In genomic region chr1:179124866-179125265, GRCh38 we compare ENCODE assay signal across 19 cellular contexts. TPM values are rescaled to one million over a fixed set of nuclear protein-coding genes. Genes with fewer than 3 reads are reported as not detected.
DNase-seq lines count a peak whose midpoint lies in the region; ATAC-seq, FAIRE-seq and TF ChIP-seq lines count a peak whose summit lies in the region.
"Had no signal": no experiment of that assay in that cellular context is flagged by ENCODE, and none has a peak within 500 bp of the region (broad histone marks: within the 10 kb centered on the region; RNA-seq: fewer than 3 reads in every experiment).

No MANE protein-coding gene starts in this region.

- H3K36me3 Mint-ChIP-seq in activated naive CD8-positive, alpha-beta T cell treated with anti-CD3 and anti-CD28 coated beads, Interleukin-2, amount 50 U/mL, for 24 hours (ENCODE audit: low read depth): peaks cover 9% of the 10 kb centered on the region
- H3K36me3 Mint-ChIP-seq in activated T-helper 2 cell treated with anti-CD3 and anti-CD28 coated beads, Interferon-gamma antibody, Interleukin-2, Interleukin-4, amounts not matched to agents 10 μg/mL and 5 μg/mL and 100 μg/mL, durations not matched to agents 14 hours and 24 hours and 36 hours (ENCODE audit: low read depth): no peaks in the 10 kb centered on the region

- no peak overlapping the region for H2BK120ac ChIP-seq in IMR-90 (ENCODE audit: low read depth, low read length)

- H4K8ac ChIP-seq in IMR-90 (ENCODE audit: low read depth in 2 of 2, low read length in 2 of 2): no peak overlapping the region

- peaks cover 17% of the 10 kb centered on the region for H3K36me3 ChIP-seq in IMR-90 (ENCODE audit: control insufficient read depth, insufficient read depth, low read length)
- H3K36me3 ChIP-seq: neutrophil had no signal

- H3K4me1 Mint-ChIP-seq in activated naive CD8-positive, alpha-beta T cell treated with anti-CD3 and anti-CD28 coated beads, Interleukin-2, amount 50 U/mL, for 24 hours: peaks cover 30% of the 10 kb centered on the region
- peaks cover 21% of the 10 kb centered on the region for H3K4me1 Mint-ChIP-seq in activated T-helper 2 cell treated with anti-CD3 and anti-CD28 coated beads, Interferon-gamma antibody, Interleukin-2, Interleukin-4, amounts not matched to agents 10 μg/mL and 5 μg/mL and 100 μg/mL, durations not matched to agents 14 hours and 24 hours and 36 hours (ENCODE audit: low read depth)

- no peak for FAIRE-seq in A549 (lab: Jason Lieb, UNC)

- ATAC-seq in A549: peak in 1 of 2 experiments; percentile 7; a peak in 1 of 6 replicates
- peak; percentile 40 for ATAC-seq in IMR-90 (ENCODE audit: low read depth)
- peak; percentile 79 for ATAC-seq in foreskin keratinocyte
- no peak for ATAC-seq in activated naive CD8-positive, alpha-beta T cell treated with anti-CD3 and anti-CD28 coated beads, Interleukin-2, amount 50 U/mL, for 24 hours
- ATAC-seq: gastroesophageal sphincter, left lobe of liver had no signal

- H3K23ac ChIP-seq in IMR-90 (ENCODE audit: low read depth, low read length): no peak overlapping the region

- H3K9me3 Mint-ChIP-seq in activated naive CD8-positive, alpha-beta T cell treated with anti-CD3 and anti-CD28 coated beads, Interleukin-2, amount 50 U/mL, for 24 hours: no peaks in the 10 kb centered on the region
- no peaks in the 10 kb centered on the region for H3K9me3 Mint-ChIP-seq in activated T-helper 2 cell treated with anti-CD3 and anti-CD28 coated beads, Interferon-gamma antibody, Interleukin-2, Interleukin-4, amounts not matched to agents 10 μg/mL and 5 μg/mL and 100 μg/mL, durations not matched to agents 14 hours and 24 hours and 36 hours

- WGBS in A549 (ENCODE audit: missing lambda C conversion rate): 58% methylated on average over 1 of the region's 1 CpG
- WGBS in IMR-90 (ENCODE audit: extremely low coverage in 2 of 2, insufficient read length in 1 of 2), 2 experiments: no CpG with 5 or more reads among the region's 1 CpG

- no peak overlapping the region for H3K56ac ChIP-seq in IMR-90 (ENCODE audit: extremely low read depth, insufficient read depth, low read length)

- no peak overlapping the region for H2AFZ ChIP-seq in IMR-90 (replicated peaks; ENCODE audit: low read length, poor library complexity)

- intact Hi-C loops in IMR-90 (cut with micrococcal nuclease): no loop called here
- intact Hi-C loops in activated T-helper 2 cell treated with anti-CD3 and anti-CD28 coated beads, Interferon-gamma antibody, Interleukin-2, Interleukin-4, amounts not matched to agents 10 μg/mL and 5 μg/mL and 100 μg/mL, durations not matched to agents 14 hours and 24 hours and 36 hours (cut with micrococcal nuclease): no loop called here

- no peak for TF ChIP-seq EP300 in A549 (IDR thresholded peaks at IDR 0.05)

- TF ChIP-seq CTCF in A549 (IDR thresholded peaks at IDR 0.05) (no peak), IMR-90 (conservative IDR thresholded peaks at IDR 0.05; ENCODE audit: low read depth, low read length) (no peak), astrocyte of the spinal cord (IDR thresholded peaks at IDR 0.05; ENCODE audit: low read depth, low read length) (no peak), foreskin keratinocyte (conservative IDR thresholded peaks at IDR 0.05) (no peak)

- H3K9ac ChIP-seq in IMR-90 (ENCODE audit: low read depth, low read length): no peak overlapping the region

- no peak overlapping the region for H3K18ac ChIP-seq in IMR-90 (ENCODE audit: low read depth, low read length)

- H3K27ac Mint-ChIP-seq in activated naive CD8-positive, alpha-beta T cell treated with anti-CD3 and anti-CD28 coated beads, Interleukin-2, amount 50 U/mL, for 24 hours: no peak overlapping the region
- no peak overlapping the region for H3K27ac Mint-ChIP-seq in activated T-helper 2 cell treated with anti-CD3 and anti-CD28 coated beads, Interferon-gamma antibody, Interleukin-2, Interleukin-4, amounts not matched to agents 10 μg/mL and 5 μg/mL and 100 μg/mL, durations not matched to agents 14 hours and 24 hours and 36 hours
- H3K27ac Mint-ChIP-seq: type B pancreatic cell had no signal

- H2BK5ac ChIP-seq in IMR-90 (ENCODE audit: low read depth, low read length, poor library complexity, severe bottlenecking): peak overlapping the region; percentile 69

- no peak overlapping the region for H4K5ac ChIP-seq in IMR-90 (ENCODE audit: low read depth, low read length)

- no peaks in the 10 kb centered on the region for H3K27me3 Mint-ChIP-seq in activated naive CD8-positive, alpha-beta T cell treated with anti-CD3 and anti-CD28 coated beads, Interleukin-2, amount 50 U/mL, for 24 hours
- H3K27me3 Mint-ChIP-seq in activated T-helper 2 cell treated with anti-CD3 and anti-CD28 coated beads, Interferon-gamma antibody, Interleukin-2, Interleukin-4, amounts not matched to agents 10 μg/mL and 5 μg/mL and 100 μg/mL, durations not matched to agents 14 hours and 24 hours and 36 hours (ENCODE audit: low read depth): no peaks in the 10 kb centered on the region
- H3K27me3 Mint-ChIP-seq: type B pancreatic cell had no signal

- H3K4me3 ChIP-seq in A549: no peak overlapping the region
- no peak overlapping the region for H3K4me3 ChIP-seq in IMR-90 (ENCODE audit: insufficient read depth, low read depth, low read length)
- H3K4me3 ChIP-seq in astrocyte of the spinal cord (ENCODE audit: low read depth, low read length): no peak overlapping the region
- H3K4me3 ChIP-seq: gastroesophageal sphincter had no signal

- no peak overlapping the region for H3K14ac ChIP-seq in IMR-90 (replicated peaks; ENCODE audit: low read depth, low read length)

- H3K4ac ChIP-seq in IMR-90 (ENCODE audit: low read depth, low read length): no peak overlapping the region; the same call in 1 of the 2 replicates

- H3K4me2 ChIP-seq in A549 (0 out of 3 replicates have a peak overlapping the region, but pooled peaks have one; percentile 5), IMR-90 (ENCODE audit: low read depth, low read length) (no peak overlapping the region)

- POLR2A ChIA-PET in A549 (lab: Yijun Ruan, JAX) (no interaction called here), IMR-90 (lab: Charles Lee; ENCODE audit: unreplicated experiment) (no interaction called here)

- in situ Hi-C loops in IMR-90 (cut with MboI; ENCODE audit: low sequenced_read_pairs): loop anchor here (5.0 to 10.0 kb wide), 2 partner anchors 72 to 170 kb away; partner anchors contain the start of gene SOAT1
- in situ Hi-C loops in astrocyte of the spinal cord (cut with HindIII; ENCODE audit: low sequenced_read_pairs): no loop called here

- H2AK9ac ChIP-seq in IMR-90 (replicated peaks; ENCODE audit: low read depth, low read length, poor library complexity): no peak overlapping the region

- no peak overlapping the region for H2AK5ac ChIP-seq in IMR-90 (ENCODE audit: low read depth, low read length)

- CTCF ChIA-PET in A549 (lab: Yijun Ruan, JAX) (no interaction called here), IMR-90 (lab: Yijun Ruan, JAX) (no interaction called here)

- H3K27me3 ChIP-seq in IMR-90 (ENCODE audit: control insufficient read depth, insufficient read depth, low read length) (no peaks in the 10 kb centered on the region), foreskin keratinocyte (no peaks in the 10 kb centered on the region)
- H3K27me3 ChIP-seq: gastroesophageal sphincter, neutrophil had no signal

- no peak for DNase-seq in A549 (ENCODE audit: low read depth in 1 of 2, low spot score in 1 of 2)
- DNase-seq in IMR-90: peak; percentile 78
- peak; percentile 54 for DNase-seq in astrocyte of the spinal cord (ENCODE audit: low read depth, low spot score)
- peak; percentile 58 to 80 for DNase-seq in foreskin keratinocyte
- no peak for DNase-seq in activated naive CD8-positive, alpha-beta T cell treated with anti-CD3 and anti-CD28 coated beads, Interleukin-2, amount 50 U/mL, for 24 hours
- DNase-seq in activated T-helper 2 cell treated with anti-CD3 and anti-CD28 coated beads, Interferon-gamma antibody, Interleukin-2, Interleukin-4, amounts not matched to agents 10 μg/mL and 5 μg/mL and 100 μg/mL, durations not matched to agents 14 hours and 24 hours and 36 hours (ENCODE audit: low spot score): no peak
- DNase-seq in SW480 (ENCODE audit: low spot score): no peak
- no peak for DNase-seq in foreskin melanocyte
- DNase-seq: activated CD4-positive, CD25-positive, alpha-beta regulatory T cell treated with anti-CD3 and anti-CD28 coated beads, Interleukin-2, amount 50 U/mL, for 72 hours; cerebellar nuclear complex; DMS79; H7; NCI-H2029 treated with DMSO at 0.1 percent for 48 hours; Right ventricle myocardium superior; stimulated activated naive CD4-positive, alpha-beta T cell had no signal

- dilution Hi-C loops in IMR-90 (cut with HindIII; ENCODE audit: low sequenced_read_pairs, unreplicated experiment): no loop called here

- peaks cover 14 to 57% of the 10 kb centered on the region in 2 experiments for H3K79me1 ChIP-seq in IMR-90 (ENCODE audit: low read depth in 1 of 2, low read length in 2 of 2)

- TF ChIP-seq POLR2A in A549 (IDR thresholded peaks at IDR 0.05; ENCODE audit: low read length) (no peak), IMR-90 (IDR thresholded peaks at IDR 0.05; ENCODE audit: low read depth, low read length) (no peak)

- H3K27ac ChIP-seq in A549 (peak overlapping the region in 1 of 2 experiments; percentile 43; a peak in 2 of 6 replicates), IMR-90 (ENCODE audit: insufficient read depth, low read length) (no peak overlapping the region), foreskin keratinocyte (peak overlapping the region; percentile 44)
- H3K27ac ChIP-seq: gastroesophageal sphincter, neutrophil had no signal

- H3K4me3 Mint-ChIP-seq in activated naive CD8-positive, alpha-beta T cell treated with anti-CD3 and anti-CD28 coated beads, Interleukin-2, amount 50 U/mL, for 24 hours: no peak overlapping the region
- H3K4me3 Mint-ChIP-seq in activated T-helper 2 cell treated with anti-CD3 and anti-CD28 coated beads, Interferon-gamma antibody, Interleukin-2, Interleukin-4, amounts not matched to agents 10 μg/mL and 5 μg/mL and 100 μg/mL, durations not matched to agents 14 hours and 24 hours and 36 hours (ENCODE audit: low read depth): no peak overlapping the region
- H3K4me3 Mint-ChIP-seq: type B pancreatic cell had no signal

- no peak overlapping the region for H2BK20ac ChIP-seq in IMR-90 (ENCODE audit: low read depth, low read length)

- H2BK15ac ChIP-seq in IMR-90 (ENCODE audit: low read depth, low read length): no peak overlapping the region; the same call in 2 of the 3 replicates

- peaks cover 9% of the 10 kb centered on the region for H3K9me1 ChIP-seq in IMR-90 (ENCODE audit: insufficient read depth, low read length)

- H4K91ac ChIP-seq in IMR-90 (ENCODE audit: insufficient read depth, low read depth, low read length): no peak overlapping the region

- peaks cover 10% of the 10 kb centered on the region; the same call in 1 of the 2 replicates for H4K20me1 ChIP-seq in IMR-90 (ENCODE audit: insufficient read depth, low read length)

- H3K9me3 ChIP-seq in A549 (no peaks in the 10 kb centered on the region), IMR-90 (ENCODE audit: control insufficient read depth, insufficient read depth, low read length) (no peaks in the 10 kb centered on the region)
- H3K9me3 ChIP-seq: gastroesophageal sphincter, neutrophil had no signal

- BruUV-seq in IMR-90 (replicated peaks; lab: Mats Ljungman, UMichigan): no TSS peak

- TF ChIP-seq RAD21 in A549 (conservative IDR thresholded peaks at IDR 0.05 in 1 of 2, IDR thresholded peaks at IDR 0.05 in 1 of 2) (no peak), IMR-90 (IDR thresholded peaks at IDR 0.05; ENCODE audit: low read length) (no peak)

- H3K4me1 ChIP-seq in A549: peaks cover 49% of the 10 kb centered on the region
- peaks cover 14% of the 10 kb centered on the region for H3K4me1 ChIP-seq in IMR-90 (ENCODE audit: control insufficient read depth, insufficient read depth, low read length)
- peaks cover 48% of the 10 kb centered on the region for H3K4me1 ChIP-seq in foreskin keratinocyte

RNA-seq across cellular contexts. Expression of gene TOR3A, which starts 43.0 kb away (rescaled TPM):
- polyA plus RNA-seq in A549 (2011; rRNA removed): 30.7 and 41.0 TPM in 2 replicates
- 71.2 and 88.6 TPM in 2 replicates for polyA plus RNA-seq in A549 (2012; cell fraction: cytosol; rRNA removed)
- polyA plus RNA-seq in A549 (2012; cell fraction: nucleus; rRNA removed): 94.6 and 102 TPM in 2 replicates
- 44.5 to 48.9 TPM (median 46.4 TPM) in 3 replicates for polyA plus RNA-seq in A549 (2017; fragmentation: RNase III; extraction: RNeasy Plus Mini Kit Qiagen cat#74134 plus additional on column Dnase treatment)
- polyA minus RNA-seq in A549 (2011; rRNA and poly(A)+ RNA removed): 52.5 and 62.9 TPM in 2 replicates
- 11.9 and 16.8 TPM in 2 replicates for total RNA-seq in IMR-90 (2012; rRNA removed)
- 22.2 and 22.7 TPM in 2 replicates for polyA plus RNA-seq in IMR-90 (2012; rRNA removed)
- polyA plus RNA-seq in IMR-90 (2012; cell fraction: cytosol; rRNA removed): 23.9 and 24.0 TPM in 2 replicates
- 17.2 and 26.3 TPM in 2 replicates for polyA plus RNA-seq in IMR-90 (2012; cell fraction: nucleus; rRNA removed; ENCODE audit: low replicate concordance)
- total RNA-seq in foreskin keratinocyte: 31.2 and 32.1 TPM in 2 replicates
- 31.1 and 35.8 TPM in 2 replicates for polyA plus RNA-seq in foreskin keratinocyte
- total RNA-seq in activated T-helper 2 cell treated with anti-CD3 and anti-CD28 coated beads, Interferon-gamma antibody, Interleukin-2, Interleukin-4, amounts not matched to agents 10 μg/mL and 5 μg/mL and 100 μg/mL, durations not matched to agents 14 hours and 24 hours and 36 hours: 34.1 and 35.3 TPM in 2 replicates

Comparison
In these comparisons a context has a peak if more than half of its experiments do, and no peak if none do; other contexts are left out.
1. DNase-seq: peak in IMR-90 (single experiment), astrocyte of the spinal cord (single experiment) and foreskin keratinocyte (2 of 2); none in A549 (0 of 2), activated naive CD8-positive, alpha-beta T cell treated with anti-CD3 and anti-CD28 coated beads, Interleukin-2, amount 50 U/mL, for 24 hours (single experiment), activated T-helper 2 cell treated with anti-CD3 and anti-CD28 coated beads, Interferon-gamma antibody, Interleukin-2, Interleukin-4, amounts not matched to agents 10 μg/mL and 5 μg/mL and 100 μg/mL, durations not matched to agents 14 hours and 24 hours and 36 hours (single experiment), SW480 (single experiment) and foreskin melanocyte (single experiment).